Comparison of ENCODE assay signal across 10 cellular contexts in the genomic region with DNA sequence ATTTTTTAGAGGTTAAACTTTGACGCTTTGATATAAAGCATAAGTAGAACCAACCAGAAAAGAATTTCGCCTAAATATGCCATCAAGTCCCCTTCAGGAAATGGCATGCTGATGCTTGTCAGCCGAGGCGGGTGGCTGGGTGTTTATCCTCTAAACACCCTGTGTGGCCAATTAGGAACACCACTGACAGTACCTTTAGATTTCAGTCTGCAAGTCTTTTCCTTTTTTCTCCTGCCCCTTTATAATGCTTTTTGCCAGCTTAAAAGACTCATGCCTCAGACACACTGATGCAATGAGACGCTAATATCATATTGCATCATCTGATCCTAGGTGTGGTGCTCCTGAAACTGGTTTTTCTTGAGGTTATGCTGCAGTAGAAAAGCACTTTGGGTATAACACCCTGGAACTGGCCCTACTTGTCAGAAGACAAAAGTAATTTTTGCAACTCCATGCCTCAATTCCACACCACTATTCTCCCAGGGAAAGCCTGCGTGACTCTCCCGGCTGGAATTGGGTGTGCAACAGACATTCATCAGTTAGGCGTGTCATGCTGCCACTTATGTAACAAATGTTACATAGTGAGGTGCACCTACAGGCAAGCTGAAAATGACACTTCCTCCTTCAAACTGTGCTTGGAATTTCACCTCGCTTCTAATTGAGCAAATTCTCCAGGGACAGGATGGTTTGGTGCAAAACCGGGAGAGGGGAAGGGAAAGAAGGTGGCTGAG. TPM values are rescaled to one million over a fixed set of nuclear protein-coding genes. Genes with fewer than 3 reads are reported as not detected.
A peak's percentile ranks its signal among the peaks of the same experiment; 100 is the strongest.
DNase-seq lines count a peak whose midpoint lies in the region; ATAC-seq and TF ChIP-seq lines count a peak whose summit lies in the region.
"Had no signal": no experiment of that assay in that cellular context is flagged by ENCODE, and none has a peak within 500 bp of the region (broad histone marks: within the 10 kb centered on the region; RNA-seq: fewer than 3 reads in every experiment).

No MANE protein-coding gene starts in this region.

- 39% methylated on average over 10 of the region's 10 CpGs for WGBS in suprapubic skin

- DNase-seq in activated T-cell treated with anti-CD3 and anti-CD28 coated beads, Interleukin-2, amount 50 U/mL, for 4 hours, result no peak
- DNase-seq in activated T-cell treated with anti-CD3 and anti-CD28 coated beads, Interleukin-2, amount 50 U/mL, for 48 hours, result no peak
- DNase-seq in NCI-H69 (lab: John Stamatoyannopoulos, UW) (peak; percentile 61), epithelial cell of prostate (ENCODE audit: low read depth, low spot score) (peak; percentile 92), suprapubic skin (ENCODE audit: low spot score in 2 of 2) (no peak), T1000 (lab: John Stamatoyannopoulos, UW) (no peak)
- DNase-seq in effector CD8-positive, alpha-beta T cell (lab: John Stamatoyannopoulos, UW), result no peak
- DNase-seq: activated CD4-positive, CD25-positive, alpha-beta regulatory T cell; hippocampal formation had no signal

- no peak for ATAC-seq in activated T-cell treated with anti-CD3 and anti-CD28 coated beads, Interleukin-2, amount 50 U/mL, for 4 hours
- no peak for ATAC-seq in GM18868 (IDR thresholded peaks at IDR 0.05; ENCODE audit: unreplicated experiment)

- no peaks in the 10 kb centered on the region for H3K9me3 ChIP-seq in suprapubic skin

- TF ChIP-seq CTCF in suprapubic skin (IDR thresholded peaks at IDR 0.05), result no peak

- H3K4me1 Mint-ChIP-seq in activated T-cell treated with anti-CD3 and anti-CD28 coated beads, Interleukin-2, amount 50 U/mL, for 4 hours (ENCODE audit: low read depth), result peaks cover 16% of the 10 kb centered on the region

- peak overlapping the region; percentile 48 for H3K4me3 Mint-ChIP-seq in activated T-cell treated with anti-CD3 and anti-CD28 coated beads, Interleukin-2, amount 50 U/mL, for 4 hours

- H3K27me3 Mint-ChIP-seq in activated T-cell treated with anti-CD3 and anti-CD28 coated beads, Interleukin-2, amount 50 U/mL, for 4 hours (ENCODE audit: low read depth), result no peaks in the 10 kb centered on the region

- TF ChIP-seq POLR2A in suprapubic skin (IDR thresholded peaks at IDR 0.05), result no peak

- no peaks in the 10 kb centered on the region for H3K9me3 Mint-ChIP-seq in activated T-cell treated with anti-CD3 and anti-CD28 coated beads, Interleukin-2, amount 50 U/mL, for 4 hours

- no peaks in the 10 kb centered on the region for H3K36me3 ChIP-seq in suprapubic skin

- H3K27me3 ChIP-seq in suprapubic skin, result no peaks in the 10 kb centered on the region

- peak overlapping the region; percentile 100 for H3K27ac ChIP-seq in epithelial cell of prostate
- H3K27ac ChIP-seq in suprapubic skin, result peak overlapping the region; percentile 75

- peaks cover 47% of the 10 kb centered on the region for H3K4me1 ChIP-seq in suprapubic skin

- no peak for TF ChIP-seq EP300 in suprapubic skin (IDR thresholded peaks at IDR 0.05)

- peak overlapping the region; percentile 84 for H3K4me3 ChIP-seq in suprapubic skin

- H3K36me3 Mint-ChIP-seq in activated T-cell treated with anti-CD3 and anti-CD28 coated beads, Interleukin-2, amount 50 U/mL, for 4 hours (ENCODE audit: insufficient read depth), result no peaks in the 10 kb centered on the region

RNA-seq across cellular contexts. Expression of gene RCC2, which starts 2.0 kb away (rescaled TPM):
- 100 to 1,000 TPM; 114 to 130 (median 122) TPM for total RNA-seq in activated T-cell treated with anti-CD3 and anti-CD28 coated beads, Interleukin-2, amount 50 U/mL, for 4 hours
- 10 to 100 TPM; 68.7 to 86.3 (median 74.5) TPM for total RNA-seq in suprapubic skin

Comparison
In these comparisons a context has a peak if more than half of its experiments do, and no peak if none do; other contexts are left out.
1. DNase-seq: peak in NCI-H69 (single experiment) and epithelial cell of prostate (single experiment); none in activated T-cell treated with anti-CD3 and anti-CD28 coated beads, Interleukin-2, amount 50 U/mL, for 4 hours (single experiment), activated T-cell treated with anti-CD3 and anti-CD28 coated beads, Interleukin-2, amount 50 U/mL, for 48 hours (0 of 2), suprapubic skin (0 of 2), T1000 (single experiment) and effector CD8-positive, alpha-beta T cell (single experiment).